8 cellular contexts compared by ENCODE assay signal in genomic region chr6:170552765-170553685, GRCh38. TPM values are rescaled to one million over a fixed set of nuclear protein-coding genes. Genes with fewer than 3 reads are reported as not detected.
DNase-seq lines count a peak whose midpoint lies in the region; ATAC-seq and TF ChIP-seq lines count a peak whose summit lies in the region.

PSMB1 (minus strand) TSS chr6:170553307; CDS start chr6:170553242, 65 bp downstream.

- no peak for TF ChIP-seq CTCF in GM13976 (IDR thresholded peaks at IDR 0.05; ENCODE audit: borderline replicate concordance, control extremely low read depth, extremely low read depth, insufficient read depth, missing control alignments)
- no peak for TF ChIP-seq CTCF in left ventricle myocardium inferior (IDR thresholded peaks at IDR 0.05; ENCODE audit: borderline replicate concordance)
- TF ChIP-seq CTCF in progenitor cell of endocrine pancreas (IDR thresholded peaks at IDR 0.05; ENCODE audit: unreplicated experiment) = no peak

- H3K4me1 ChIP-seq in left ventricle myocardium inferior = peaks cover 78% of the 10 kb centered on the region

- peak within 1 kb of the TSS; percentile 94 for H3K27ac ChIP-seq in left ventricle myocardium inferior (replicated peaks)

- no peak within 1 kb of the TSS for H3K4me3 Mint-ChIP-seq in progenitor cell of endocrine pancreas (ENCODE audit: low read depth)

- in situ Hi-C loops in GM13976 (cut with MboI; ENCODE audit: low sequenced_read_pairs, unreplicated experiment) = no loop called here

- H3K9me3 ChIP-seq in left ventricle myocardium inferior (replicated peaks) = no peaks in the 10 kb centered on the region

- H3K4me3 ChIP-seq in left ventricle myocardium inferior = peak within 1 kb of the TSS; percentile 98

- peak; percentile 59 for ATAC-seq in HG02852 (IDR thresholded peaks at IDR 0.05; ENCODE audit: unreplicated experiment)

- intact Hi-C loops in T-helper 1 cell treated with Interleukin-12 subunit alpha and Interleukin-12 subunit beta and Interleukin-4 antibody, amounts not matched to agents 30 ng/mL and 1 ng/mL, for 36 hours (cut with micrococcal nuclease) = loop anchor here (1.0 to 5.0 kb wide), 2 partner anchors 763 to 1341 kb away; no protein-coding TSS in a partner anchor
- intact Hi-C loops in left ventricle myocardium inferior (cut with micrococcal nuclease) = no loop called here

- H3K27me3 ChIP-seq in left ventricle myocardium inferior (ENCODE audit: low read depth) = no peaks in the 10 kb centered on the region

- peaks cover 8% of the 10 kb centered on the region for H3K36me3 Mint-ChIP-seq in progenitor cell of endocrine pancreas (ENCODE audit: insufficient read depth)

- H3K27ac Mint-ChIP-seq in progenitor cell of endocrine pancreas = no peak within 1 kb of the TSS

- H3K4me1 Mint-ChIP-seq in progenitor cell of endocrine pancreas (ENCODE audit: low read depth) = peaks cover 12% of the 10 kb centered on the region

- no peaks in the 10 kb centered on the region for H3K27me3 Mint-ChIP-seq in progenitor cell of endocrine pancreas

- DNase-seq in GM13976 (ENCODE audit: low spot score) (peak; percentile 81), NCI-H146 (lab: John Stamatoyannopoulos, UW) (peak; percentile 98), amygdala (lab: John Stamatoyannopoulos, UW) (peak; percentile 57 to 97 (median 92)), left ventricle myocardium inferior (peak; percentile 93), progenitor cell of endocrine pancreas (ENCODE audit: low spot score, unreplicated experiment) (peak; percentile 73), ureter (ENCODE audit: low spot score) (peak; percentile 93)

- peaks cover 36% of the 10 kb centered on the region for H3K36me3 ChIP-seq in left ventricle myocardium inferior

- H3K9me3 Mint-ChIP-seq in progenitor cell of endocrine pancreas (ENCODE audit: low read depth) = no peaks in the 10 kb centered on the region

RNA-seq across cellular contexts. Expression of gene PSMB1, which starts in this region (rescaled TPM):
- total RNA-seq in T-helper 1 cell treated with Interleukin-12 subunit alpha and Interleukin-12 subunit beta and Interleukin-4 antibody, amounts not matched to agents 30 ng/mL and 1 ng/mL, for 36 hours = 189 and 194 TPM in 2 replicates
- total RNA-seq in left ventricle myocardium inferior = 141 TPM
- total RNA-seq in progenitor cell of endocrine pancreas = 154 and 162 TPM in 2 replicates
- 118 TPM for total RNA-seq in ureter

Comparison
In these comparisons a context has a peak if more than half of its experiments do, and no peak if none do; other contexts are left out.
1. Peak in every context shown above with its lines: DNase-seq, ATAC-seq, H3K4me3 ChIP-seq and H3K27ac ChIP-seq.